ENCODE assay signal across 1 cellular context in genomic region chr13:30845297-30846214, GRCh38.
TF ChIP-seq lines count a peak whose summit lies in the region.

No MANE protein-coding gene starts in this region.

TF ChIP-seq in HepG2, 621 proteins besides CTCF, POLR2A, EP300 and RAD21 (continued from another document and continues in another):
- TF ChIP-seq, protein P1, sequence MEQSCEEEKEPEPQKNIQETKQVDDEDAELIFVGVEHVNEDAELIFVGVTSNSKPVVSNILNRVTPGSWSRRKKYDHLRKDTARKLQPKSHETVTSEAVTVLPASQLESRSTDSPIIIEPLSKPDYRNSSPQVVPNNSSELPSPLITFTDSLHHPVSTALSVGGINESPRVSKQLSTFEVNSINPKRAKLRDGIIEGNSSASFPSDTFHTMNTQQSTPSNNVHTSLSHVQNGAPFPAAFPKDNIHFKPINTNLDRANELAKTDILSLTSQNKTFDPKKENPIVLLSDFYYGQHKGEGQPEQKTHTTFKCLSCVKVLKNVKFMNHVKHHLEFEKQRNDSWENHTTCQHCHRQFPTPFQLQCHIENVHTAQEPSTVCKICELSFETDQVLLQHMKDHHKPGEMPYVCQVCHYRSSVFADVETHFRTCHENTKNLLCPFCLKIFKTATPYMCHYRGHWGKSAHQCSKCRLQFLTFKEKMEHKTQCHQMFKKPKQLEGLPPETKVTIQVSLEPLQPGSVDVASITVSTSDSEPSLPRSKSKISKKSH (CRISPR knock-in tag; IDR thresholded peaks at IDR 0.05; ENCODE audit: borderline replicate concordance) = no peak
- no peak for TF ChIP-seq ZZZ3 (CRISPR knock-in tag; IDR thresholded peaks at IDR 0.05; ENCODE audit: borderline replicate concordance)
- no peak for TF ChIP-seq KLF15 (CRISPR knock-in tag; IDR thresholded peaks at IDR 0.05; ENCODE audit: borderline replicate concordance)
- TF ChIP-seq ZNF746 (CRISPR knock-in tag; IDR thresholded peaks at IDR 0.05) = no peak
- peak; percentile 66 for TF ChIP-seq RXRA (CRISPR knock-in tag; IDR thresholded peaks at IDR 0.05)
- no peak for TF ChIP-seq ZNF160 (CRISPR knock-in tag; IDR thresholded peaks at IDR 0.05)
- TF ChIP-seq, protein P2, sequence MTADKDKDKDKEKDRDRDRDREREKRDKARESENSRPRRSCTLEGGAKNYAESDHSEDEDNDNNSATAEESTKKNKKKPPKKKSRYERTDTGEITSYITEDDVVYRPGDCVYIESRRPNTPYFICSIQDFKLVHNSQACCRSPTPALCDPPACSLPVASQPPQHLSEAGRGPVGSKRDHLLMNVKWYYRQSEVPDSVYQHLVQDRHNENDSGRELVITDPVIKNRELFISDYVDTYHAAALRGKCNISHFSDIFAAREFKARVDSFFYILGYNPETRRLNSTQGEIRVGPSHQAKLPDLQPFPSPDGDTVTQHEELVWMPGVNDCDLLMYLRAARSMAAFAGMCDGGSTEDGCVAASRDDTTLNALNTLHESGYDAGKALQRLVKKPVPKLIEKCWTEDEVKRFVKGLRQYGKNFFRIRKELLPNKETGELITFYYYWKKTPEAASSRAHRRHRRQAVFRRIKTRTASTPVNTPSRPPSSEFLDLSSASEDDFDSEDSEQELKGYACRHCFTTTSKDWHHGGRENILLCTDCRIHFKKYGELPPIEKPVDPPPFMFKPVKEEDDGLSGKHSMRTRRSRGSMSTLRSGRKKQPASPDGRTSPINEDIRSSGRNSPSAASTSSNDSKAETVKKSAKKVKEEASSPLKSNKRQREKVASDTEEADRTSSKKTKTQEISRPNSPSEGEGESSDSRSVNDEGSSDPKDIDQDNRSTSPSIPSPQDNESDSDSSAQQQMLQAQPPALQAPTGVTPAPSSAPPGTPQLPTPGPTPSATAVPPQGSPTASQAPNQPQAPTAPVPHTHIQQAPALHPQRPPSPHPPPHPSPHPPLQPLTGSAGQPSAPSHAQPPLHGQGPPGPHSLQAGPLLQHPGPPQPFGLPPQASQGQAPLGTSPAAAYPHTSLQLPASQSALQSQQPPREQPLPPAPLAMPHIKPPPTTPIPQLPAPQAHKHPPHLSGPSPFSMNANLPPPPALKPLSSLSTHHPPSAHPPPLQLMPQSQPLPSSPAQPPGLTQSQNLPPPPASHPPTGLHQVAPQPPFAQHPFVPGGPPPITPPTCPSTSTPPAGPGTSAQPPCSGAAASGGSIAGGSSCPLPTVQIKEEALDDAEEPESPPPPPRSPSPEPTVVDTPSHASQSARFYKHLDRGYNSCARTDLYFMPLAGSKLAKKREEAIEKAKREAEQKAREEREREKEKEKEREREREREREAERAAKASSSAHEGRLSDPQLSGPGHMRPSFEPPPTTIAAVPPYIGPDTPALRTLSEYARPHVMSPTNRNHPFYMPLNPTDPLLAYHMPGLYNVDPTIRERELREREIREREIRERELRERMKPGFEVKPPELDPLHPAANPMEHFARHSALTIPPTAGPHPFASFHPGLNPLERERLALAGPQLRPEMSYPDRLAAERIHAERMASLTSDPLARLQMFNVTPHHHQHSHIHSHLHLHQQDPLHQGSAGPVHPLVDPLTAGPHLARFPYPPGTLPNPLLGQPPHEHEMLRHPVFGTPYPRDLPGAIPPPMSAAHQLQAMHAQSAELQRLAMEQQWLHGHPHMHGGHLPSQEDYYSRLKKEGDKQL (CRISPR knock-in tag; IDR thresholded peaks at IDR 0.05; ENCODE audit: low read depth) = no peak
- TF ChIP-seq ZC3H4 (CRISPR knock-in tag; IDR thresholded peaks at IDR 0.05; ENCODE audit: borderline replicate concordance) = no peak
- 0 out of 2 replicates have a peak, but pooled peaks have one; percentile 61 for TF ChIP-seq IRF2 (CRISPR knock-in tag; IDR thresholded peaks at IDR 0.05)
- TF ChIP-seq ZNF496 (CRISPR knock-in tag; IDR thresholded peaks at IDR 0.05; ENCODE audit: insufficient replicate concordance) = no peak
- TF ChIP-seq ZNF503 (CRISPR knock-in tag; IDR thresholded peaks at IDR 0.05) = peak; percentile 83
- TF ChIP-seq, protein P3, sequence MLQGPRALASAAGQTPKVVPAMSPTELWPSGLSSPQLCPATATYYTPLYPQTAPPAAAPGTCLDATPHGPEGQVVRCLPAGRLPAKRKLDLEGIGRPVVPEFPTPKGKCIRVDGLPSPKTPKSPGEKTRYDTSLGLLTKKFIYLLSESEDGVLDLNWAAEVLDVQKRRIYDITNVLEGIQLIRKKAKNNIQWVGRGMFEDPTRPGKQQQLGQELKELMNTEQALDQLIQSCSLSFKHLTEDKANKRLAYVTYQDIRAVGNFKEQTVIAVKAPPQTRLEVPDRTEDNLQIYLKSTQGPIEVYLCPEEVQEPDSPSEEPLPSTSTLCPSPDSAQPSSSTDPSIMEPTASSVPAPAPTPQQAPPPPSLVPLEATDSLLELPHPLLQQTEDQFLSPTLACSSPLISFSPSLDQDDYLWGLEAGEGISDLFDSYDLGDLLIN (CRISPR knock-in tag; IDR thresholded peaks at IDR 0.05; ENCODE audit: borderline replicate concordance) = no peak
- no peak; the same call in 1 of the 2 replicates for TF ChIP-seq SIX4 (CRISPR knock-in tag; IDR thresholded peaks at IDR 0.05)
- no peak for TF ChIP-seq ZNF30 (CRISPR knock-in tag; IDR thresholded peaks at IDR 0.05)
- no peak for TF ChIP-seq MAZ (IDR thresholded peaks at IDR 0.05; ENCODE audit: borderline replicate concordance, low read depth, low read length)
- TF ChIP-seq MAZ (CRISPR knock-in tag; IDR thresholded peaks at IDR 0.05; ENCODE audit: low read depth) = peak; percentile 56; the same call in 1 of the 2 replicates
- TF ChIP-seq ZSCAN31 (CRISPR knock-in tag; IDR thresholded peaks at IDR 0.05; ENCODE audit: low read depth) = no peak
- TF ChIP-seq KAT7 (CRISPR knock-in tag; IDR thresholded peaks at IDR 0.05; ENCODE audit: borderline replicate concordance) = no peak
- peak; percentile 39; the same call in 1 of the 2 replicates for TF ChIP-seq GABPB1 (CRISPR knock-in tag; IDR thresholded peaks at IDR 0.05)
- TF ChIP-seq ZKSCAN8 (CRISPR knock-in tag; IDR thresholded peaks at IDR 0.05; ENCODE audit: borderline replicate concordance) = no peak
- TF ChIP-seq IKZF4 (CRISPR knock-in tag; IDR thresholded peaks at IDR 0.05; ENCODE audit: borderline replicate concordance, low read depth, not compliant biosample characterization) = no peak
- TF ChIP-seq ZNF44 (CRISPR knock-in tag; IDR thresholded peaks at IDR 0.05) = no peak
- TF ChIP-seq ZBTB3 (CRISPR knock-in tag; IDR thresholded peaks at IDR 0.05; ENCODE audit: borderline replicate concordance, low read depth) = peak; percentile 95; the same call in 1 of the 2 replicates
- TF ChIP-seq, protein P4, sequence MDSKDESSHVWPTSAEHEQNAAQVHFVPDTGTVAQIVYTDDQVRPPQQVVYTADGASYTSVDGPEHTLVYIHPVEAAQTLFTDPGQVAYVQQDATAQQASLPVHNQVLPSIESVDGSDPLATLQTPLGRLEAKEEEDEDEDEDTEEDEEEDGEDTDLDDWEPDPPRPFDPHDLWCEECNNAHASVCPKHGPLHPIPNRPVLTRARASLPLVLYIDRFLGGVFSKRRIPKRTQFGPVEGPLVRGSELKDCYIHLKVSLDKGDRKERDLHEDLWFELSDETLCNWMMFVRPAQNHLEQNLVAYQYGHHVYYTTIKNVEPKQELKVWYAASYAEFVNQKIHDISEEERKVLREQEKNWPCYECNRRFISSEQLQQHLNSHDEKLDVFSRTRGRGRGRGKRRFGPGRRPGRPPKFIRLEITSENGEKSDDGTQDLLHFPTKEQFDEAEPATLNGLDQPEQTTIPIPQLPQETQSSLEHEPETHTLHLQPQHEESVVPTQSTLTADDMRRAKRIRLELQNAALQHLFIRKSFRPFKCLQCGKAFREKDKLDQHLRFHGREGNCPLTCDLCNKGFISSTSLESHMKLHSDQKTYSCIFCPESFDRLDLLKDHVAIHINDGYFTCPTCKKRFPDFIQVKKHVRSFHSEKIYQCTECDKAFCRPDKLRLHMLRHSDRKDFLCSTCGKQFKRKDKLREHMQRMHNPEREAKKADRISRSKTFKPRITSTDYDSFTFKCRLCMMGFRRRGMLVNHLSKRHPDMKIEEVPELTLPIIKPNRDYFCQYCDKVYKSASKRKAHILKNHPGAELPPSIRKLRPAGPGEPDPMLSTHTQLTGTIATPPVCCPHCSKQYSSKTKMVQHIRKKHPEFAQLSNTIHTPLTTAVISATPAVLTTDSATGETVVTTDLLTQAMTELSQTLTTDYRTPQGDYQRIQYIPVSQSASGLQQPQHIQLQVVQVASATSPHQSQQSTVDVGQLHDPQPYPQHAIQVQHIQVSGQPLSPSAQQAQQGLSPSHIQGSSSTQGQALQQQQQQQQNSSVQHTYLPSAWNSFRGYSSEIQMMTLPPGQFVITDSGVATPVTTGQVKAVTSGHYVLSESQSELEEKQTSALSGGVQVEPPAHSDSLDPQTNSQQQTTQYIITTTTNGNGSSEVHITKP (CRISPR knock-in tag; IDR thresholded peaks at IDR 0.05; ENCODE audit: low read depth) = no peak
- peak; percentile 100 for TF ChIP-seq NFKBIZ (CRISPR knock-in tag; IDR thresholded peaks at IDR 0.05)
- TF ChIP-seq RFX5 (IDR thresholded peaks at IDR 0.05; ENCODE audit: low read depth, low read length) = no peak
- TF ChIP-seq, protein P5, sequence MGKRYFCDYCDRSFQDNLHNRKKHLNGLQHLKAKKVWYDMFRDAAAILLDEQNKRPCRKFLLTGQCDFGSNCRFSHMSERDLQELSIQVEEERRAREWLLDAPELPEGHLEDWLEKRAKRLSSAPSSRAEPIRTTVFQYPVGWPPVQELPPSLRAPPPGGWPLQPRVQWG (CRISPR knock-in tag; IDR thresholded peaks at IDR 0.05; ENCODE audit: borderline replicate concordance, low read depth) = no peak
- TF ChIP-seq ZSCAN25 (CRISPR knock-in tag; IDR thresholded peaks at IDR 0.05) = no peak
- no peak for TF ChIP-seq ZNF460 (CRISPR knock-in tag; IDR thresholded peaks at IDR 0.05; ENCODE audit: borderline replicate concordance)
- TF ChIP-seq ZBTB1 (CRISPR knock-in tag; IDR thresholded peaks at IDR 0.05; ENCODE audit: borderline replicate concordance) = no peak
- no peak for TF ChIP-seq ZNF510 (CRISPR knock-in tag; IDR thresholded peaks at IDR 0.05; ENCODE audit: low read depth)
- no peak for TF ChIP-seq PBX2 (CRISPR knock-in tag; IDR thresholded peaks at IDR 0.05)
- no peak for TF ChIP-seq ZNF678 (CRISPR knock-in tag; IDR thresholded peaks at IDR 0.05)
- TF ChIP-seq SAFB2 (CRISPR knock-in tag; IDR thresholded peaks at IDR 0.05; ENCODE audit: borderline replicate concordance, low read depth) = peak; percentile 33; the same call in 1 of the 2 replicates
- TF ChIP-seq MED1 (CRISPR knock-in tag; IDR thresholded peaks at IDR 0.05) = peak; percentile 91
- TF ChIP-seq FOXO1 (CRISPR knock-in tag; IDR thresholded peaks at IDR 0.05) = peak; percentile 78; the same call in 1 of the 2 replicates
- no peak for TF ChIP-seq MXD1 (CRISPR knock-in tag; IDR thresholded peaks at IDR 0.05)
- TF ChIP-seq HMGA1 (CRISPR knock-in tag; conservative IDR thresholded peaks at IDR 0.05) = no peak
- TF ChIP-seq ZNF282 (IDR thresholded peaks at IDR 0.05; ENCODE audit: partially characterized antibody) = no peak
- TF ChIP-seq NFIC (IDR thresholded peaks at IDR 0.05; ENCODE audit: low read length) = peak; percentile 61; the same call in 1 of the 2 replicates
- TF ChIP-seq ELF3 (CRISPR knock-in tag; IDR thresholded peaks at IDR 0.05) = peak; percentile 98
- TF ChIP-seq TP53 (CRISPR knock-in tag; conservative IDR thresholded peaks at IDR 0.05) = no peak
- peak; percentile 57; the same call in 1 of the 2 replicates for TF ChIP-seq ZFP37 (CRISPR knock-in tag; IDR thresholded peaks at IDR 0.05; ENCODE audit: borderline replicate concordance)
- TF ChIP-seq HNRNPK (IDR thresholded peaks at IDR 0.05; ENCODE audit: low read depth, low read length, poor library complexity, severe bottlenecking) = no peak
- no peak for TF ChIP-seq ATF7-NPFF (CRISPR knock-in tag; IDR thresholded peaks at IDR 0.05; ENCODE audit: low read depth)
- TF ChIP-seq ZNF543 (CRISPR knock-in tag; IDR thresholded peaks at IDR 0.05) = no peak
- no peak for TF ChIP-seq PTBP1 (IDR thresholded peaks at IDR 0.05; ENCODE audit: low read depth, low read length, poor library complexity, severe bottlenecking)
- no peak for TF ChIP-seq ZNF672 (CRISPR knock-in tag; IDR thresholded peaks at IDR 0.05)
- TF ChIP-seq NFYB (CRISPR knock-in tag; IDR thresholded peaks at IDR 0.05) = peak; percentile 61; the same call in 1 of the 2 replicates
- no peak for TF ChIP-seq RBFOX2 (IDR thresholded peaks at IDR 0.05; ENCODE audit: low read depth, low read length)
- no peak; the same call in 1 of the 2 replicates for TF ChIP-seq ZSCAN9 (CRISPR knock-in tag; IDR thresholded peaks at IDR 0.05; ENCODE audit: borderline replicate concordance)
- TF ChIP-seq ZNF780A (CRISPR knock-in tag; IDR thresholded peaks at IDR 0.05) = no peak
- TF ChIP-seq ZNF883 (CRISPR knock-in tag; IDR thresholded peaks at IDR 0.05; ENCODE audit: not compliant biosample characterization) = no peak
- TF ChIP-seq SUZ12 (IDR thresholded peaks at IDR 0.05; ENCODE audit: low read depth, low read length) = no peak
- TF ChIP-seq NFYC (CRISPR knock-in tag; IDR thresholded peaks at IDR 0.05) = peak; percentile 66
